ENCODE assay signal across 8 cellular contexts in genomic region chr15:39918688-39919385, GRCh38. TPM values are rescaled to one million over a fixed set of nuclear protein-coding genes. Genes with fewer than 3 reads are reported as not detected.
DNase-seq lines count a peak whose midpoint lies in the region; ATAC-seq and TF ChIP-seq lines count a peak whose summit lies in the region.

No MANE protein-coding gene starts in this region.

- H3K4me3 ChIP-seq in esophagus squamous epithelium: peak overlapping the region in 3 of 4 donors; percentile 70 to 78 (median 74)

- H3K4me3 Mint-ChIP-seq in Calu3 (ENCODE audit: low read depth, unreplicated experiment): peak overlapping the region; percentile 77
- H3K4me3 Mint-ChIP-seq in osteocyte (ENCODE audit: unreplicated experiment): peak overlapping the region; percentile 85

- CTCF ChIA-PET in Calu3 (lab: Charles Lee): no interaction called here

- H3K27ac Mint-ChIP-seq in Calu3 (ENCODE audit: unreplicated experiment) (peak overlapping the region; percentile 20), osteocyte (ENCODE audit: unreplicated experiment) (peak overlapping the region; percentile 82)

- H3K4me1 Mint-ChIP-seq in Calu3 (ENCODE audit: low read depth, unreplicated experiment) (peaks cover 17% of the 10 kb centered on the region), osteocyte (ENCODE audit: unreplicated experiment) (peaks cover 28% of the 10 kb centered on the region)

- TF ChIP-seq CTCF in Calu3 (IDR thresholded peaks at IDR 0.05; ENCODE audit: unreplicated experiment) (no peak), esophagus squamous epithelium (IDR thresholded peaks at IDR 0.05) (no peak), osteocyte (IDR thresholded peaks at IDR 0.05) (no peak)

- no peak for DNase-seq in Calu3
- peak; percentile 53 for DNase-seq in RKO (ENCODE audit: low spot score)
- no peak for DNase-seq in esophagus squamous epithelium (lab: John Stamatoyannopoulos, UW)
- no peak for DNase-seq in osteocyte (ENCODE audit: extremely low spot score, unreplicated experiment)
- no peak for DNase-seq in HuH-7.5 (ENCODE audit: low spot score)
- no peak for DNase-seq in stimulated activated naive CD8-positive, alpha-beta T cell treated with anti-CD3 and anti-CD28 coated beads, Interleukin-15, Interleukin-2, amounts not matched to agents 100 U/mL and 50 U/mL, for 24 hours
- DNase-seq in LoVo (ENCODE audit: low spot score): no peak

- H3K36me3 ChIP-seq in esophagus squamous epithelium: no peaks in the 10 kb centered on the region

- TF ChIP-seq POLR2A in esophagus squamous epithelium (IDR thresholded peaks at IDR 0.05): no peak

- H3K4me1 ChIP-seq in esophagus squamous epithelium: peaks cover 12 to 25% (median 13%) of the 10 kb centered on the region in 3 donors

- ATAC-seq in GM21825 (IDR thresholded peaks at IDR 0.05; ENCODE audit: unreplicated experiment): no peak
- no peak for ATAC-seq in stimulated activated naive CD8-positive, alpha-beta T cell treated with anti-CD3 and anti-CD28 coated beads, Interleukin-15, Interleukin-2, amounts not matched to agents 100 U/mL and 50 U/mL, for 24 hours

- BruUV-seq in Calu3 (replicated peaks; lab: Mats Ljungman, UMichigan): TSS peak; percentile 96

- 31 to 32% methylated on average over 13 of the region's 13 CpGs for WGBS in esophagus squamous epithelium, 2 donors

- H3K36me3 Mint-ChIP-seq in Calu3 (ENCODE audit: insufficient read depth, unreplicated experiment): peaks cover 9% of the 10 kb centered on the region
- H3K36me3 Mint-ChIP-seq in osteocyte (ENCODE audit: unreplicated experiment): peaks cover 3% of the 10 kb centered on the region

- peaks cover 0 to 45% (median 5%) of the 10 kb centered on the region in 4 donors for H3K27me3 ChIP-seq in esophagus squamous epithelium

- H3K27me3 Mint-ChIP-seq in Calu3 (ENCODE audit: unreplicated experiment): no peaks in the 10 kb centered on the region
- H3K27me3 Mint-ChIP-seq in osteocyte (ENCODE audit: unreplicated experiment): no peaks in the 10 kb centered on the region

- intact Hi-C loops in Calu3 (cut with micrococcal nuclease; ENCODE audit: unreplicated experiment): no loop called here
- intact Hi-C loops in esophagus squamous epithelium (cut with DNase I): loop anchor here (10.0 kb wide), 1 partner anchor 56 kb away; no protein-coding TSS in a partner anchor

- no peaks in the 10 kb centered on the region for H3K9me3 ChIP-seq in esophagus squamous epithelium

- peak overlapping the region in 1 of 4 donors; percentile 21 for H3K27ac ChIP-seq in esophagus squamous epithelium

- H3K9me3 Mint-ChIP-seq in Calu3 (ENCODE audit: low read depth, unreplicated experiment): no peaks in the 10 kb centered on the region
- H3K9me3 Mint-ChIP-seq in osteocyte (ENCODE audit: unreplicated experiment): no peaks in the 10 kb centered on the region

RNA-seq across cellular contexts. Expression of gene GPR176, which starts 1.2 kb away (rescaled TPM):
- total RNA-seq in Calu3 (2022) (7.3 and 10.2 TPM in 2 replicates), esophagus squamous epithelium (1 to 10 TPM in 3 of 4 donors, not detected in 1; 1.1 to 5.0 (median 4.0) TPM), osteocyte (21.1 and 22.0 TPM in 2 replicates)

RNA-seq across cellular contexts. Expression of gene EIF2AK4, which starts 15.1 kb away (rescaled TPM):
- 14.9 and 18.5 TPM in 2 replicates for total RNA-seq in Calu3 (2022)
- total RNA-seq in esophagus squamous epithelium: 10 to 100 TPM; 18.1 to 29.8 (median 24.0) TPM
- 37.8 and 42.2 TPM in 2 replicates for total RNA-seq in osteocyte
